Comparison of ENCODE assay signal across 24 cellular contexts in the genomic region with DNA sequence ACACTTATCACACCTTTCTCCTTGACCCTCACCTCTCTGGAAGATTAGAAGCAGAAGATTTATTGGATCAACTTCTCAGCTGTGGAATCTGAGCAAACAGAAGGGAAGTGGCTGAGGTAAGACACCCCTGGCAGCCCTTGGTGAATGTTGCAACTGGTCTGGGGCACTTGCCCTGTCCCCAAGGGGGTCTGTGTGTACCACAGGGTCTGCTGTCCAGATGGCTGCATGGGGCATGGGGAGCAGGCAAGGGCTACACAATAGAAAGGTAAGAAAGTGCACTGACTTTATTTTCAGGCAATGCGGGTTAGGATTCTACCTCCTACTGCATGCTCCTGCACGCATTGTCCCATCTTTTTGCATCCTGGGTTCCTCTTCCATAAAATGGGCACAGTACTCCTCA.
"Had no signal": no experiment of that assay in that cellular context is flagged by ENCODE, and none has a peak within 500 bp of the region (broad histone marks: within the 10 kb centered on the region; RNA-seq: fewer than 3 reads in every experiment).

No MANE protein-coding gene starts in this region.

- H3K4me3 ChIP-seq: breast epithelium had no signal

- H3K9me3 ChIP-seq: breast epithelium had no signal

- ATAC-seq: activated T-cell treated with anti-CD3 and anti-CD28 coated beads, Interleukin-2, amount 50 U/mL, for 72 hours; T-helper 17 cell; WTC11 had no signal

- H3K27me3 ChIP-seq: breast epithelium had no signal

- DNase-seq: activated CD4-positive, alpha-beta T cell treated with anti-CD3 and anti-CD28 coated beads for 1 hour; activated CD4-positive, alpha-beta T cell treated with anti-CD3 and anti-CD28 coated beads, Interleukin-2, amount 10 ng/mL, durations not matched to agents 24 days and 14 days; activated CD4-positive, alpha-beta T cell treated with anti-CD3 and anti-CD28 coated beads, Interleukin-2, amount 50 U/mL, for 48 hours; activated gamma-delta T cell treated with Interleukin-2 at 50 U/mL for 16 hours; activated naive CD4-positive, alpha-beta T cell treated with anti-CD3 and anti-CD28 coated beads, Interleukin-2, amount 10 ng/mL, durations not matched to agents 7 days and 5 days; activated naive CD8-positive, alpha-beta T cell treated with anti-CD3 and anti-CD28 coated beads for 36 hours; activated T-cell treated with anti-CD3 and anti-CD28 coated beads for 4 hours; activated T-cell treated with anti-CD3 and anti-CD28 coated beads, Interleukin-2, amount 50 U/mL, for 72 hours; KG1; NCI-H1092; NCI-H1417; NCI-H1930; NCI-H2171; NCI-H2227 treated with DMSO at 0.1 percent for 48 hours; NCI-H446 treated with DMSO at 0.1 percent for 48 hours; NCI-H524 treated with DMSO at 0.1 percent for 48 hours; NCI-H748 treated with DMSO at 0.1 percent for 48 hours; SIG-M5; T-helper 17 cell; T-helper 9 cell had no signal

- H3K27ac ChIP-seq: breast epithelium had no signal

- H3K36me3 ChIP-seq: breast epithelium had no signal

- H3K36me3 Mint-ChIP-seq: activated naive CD4-positive, alpha-beta T cell treated with anti-CD3 and anti-CD28 coated beads, Interleukin-2, amount 10 ng/mL, durations not matched to agents 7 days and 5 days; activated naive CD8-positive, alpha-beta T cell treated with anti-CD3 and anti-CD28 coated beads for 36 hours; WTC11 had no signal

- H3K27ac Mint-ChIP-seq: activated CD4-positive, alpha-beta T cell treated with anti-CD3 and anti-CD28 coated beads, Interleukin-2, amount 10 ng/mL, durations not matched to agents 24 days and 14 days; activated naive CD4-positive, alpha-beta T cell treated with anti-CD3 and anti-CD28 coated beads, Interleukin-2, amount 10 ng/mL, durations not matched to agents 7 days and 5 days; activated naive CD8-positive, alpha-beta T cell treated with anti-CD3 and anti-CD28 coated beads for 36 hours; activated T-cell treated with anti-CD3 and anti-CD28 coated beads, Interleukin-2, amount 50 U/mL, for 72 hours; activated T-helper 2 cell treated with anti-CD3 and anti-CD28 coated beads, Interferon-gamma antibody, Interleukin-2, Interleukin-4, amounts not matched to agents 10 μg/mL and 5 μg/mL and 100 μg/mL, durations not matched to agents 14 hours and 24 hours and 36 hours; IgD-negative memory B cell; T-helper 17 cell; WTC11 had no signal

- H3K9me3 Mint-ChIP-seq: activated CD4-positive, alpha-beta T cell treated with anti-CD3 and anti-CD28 coated beads, Interleukin-2, amount 10 ng/mL, durations not matched to agents 24 days and 14 days; activated naive CD4-positive, alpha-beta T cell treated with anti-CD3 and anti-CD28 coated beads, Interleukin-2, amount 10 ng/mL, durations not matched to agents 7 days and 5 days; activated naive CD8-positive, alpha-beta T cell treated with anti-CD3 and anti-CD28 coated beads for 36 hours; activated T-cell treated with anti-CD3 and anti-CD28 coated beads, Interleukin-2, amount 50 U/mL, for 72 hours; activated T-helper 2 cell treated with anti-CD3 and anti-CD28 coated beads, Interferon-gamma antibody, Interleukin-2, Interleukin-4, amounts not matched to agents 10 μg/mL and 5 μg/mL and 100 μg/mL, durations not matched to agents 14 hours and 24 hours and 36 hours; IgD-negative memory B cell; WTC11 had no signal

- H3K4me3 Mint-ChIP-seq: activated CD4-positive, alpha-beta T cell treated with anti-CD3 and anti-CD28 coated beads, Interleukin-2, amount 10 ng/mL, durations not matched to agents 24 days and 14 days; activated naive CD4-positive, alpha-beta T cell treated with anti-CD3 and anti-CD28 coated beads, Interleukin-2, amount 10 ng/mL, durations not matched to agents 7 days and 5 days; activated naive CD8-positive, alpha-beta T cell treated with anti-CD3 and anti-CD28 coated beads for 36 hours; activated T-cell treated with anti-CD3 and anti-CD28 coated beads, Interleukin-2, amount 50 U/mL, for 72 hours; IgD-negative memory B cell; T-helper 17 cell; WTC11 had no signal
